In the genomic region with DNA sequence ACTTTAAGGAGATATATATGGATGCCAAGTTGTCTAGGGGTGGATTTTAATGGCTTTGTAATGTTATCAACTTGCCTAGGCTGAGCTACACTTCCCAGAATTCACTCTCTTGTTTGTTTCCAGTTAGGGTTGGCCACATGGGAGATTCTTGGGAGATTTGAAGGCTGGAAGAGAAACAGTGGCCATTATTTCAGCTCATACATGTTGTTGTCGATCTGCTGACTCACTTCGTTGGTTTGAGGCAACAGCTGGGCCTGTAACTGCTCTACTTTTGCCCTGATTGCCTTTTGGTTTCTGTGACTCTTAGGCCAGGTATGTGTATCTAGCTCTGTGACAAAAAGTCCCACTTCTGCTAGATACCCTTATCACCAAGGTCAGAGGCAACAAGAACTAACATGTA, we compare ENCODE assay signal across 18 cellular contexts. TPM values are rescaled to one million over a fixed set of nuclear protein-coding genes. Genes with fewer than 3 reads are reported as not detected.
DNase-seq lines count a peak whose midpoint lies in the region; ATAC-seq, FAIRE-seq and TF ChIP-seq lines count a peak whose summit lies in the region.
"Had no signal": no experiment of that assay in that cellular context is flagged by ENCODE, and none has a peak within 500 bp of the region (broad histone marks: within the 10 kb centered on the region; RNA-seq: fewer than 3 reads in every experiment).

No MANE protein-coding gene starts in this region.

- no peaks in the 10 kb centered on the region for H3K27me3 ChIP-seq in right atrium auricular region
- no peaks in the 10 kb centered on the region for H3K27me3 ChIP-seq in keratinocyte (ENCODE audit: control insufficient read depth, extremely low read depth, insufficient read depth, low read length)
- H3K27me3 ChIP-seq in transverse colon, result no peaks in the 10 kb centered on the region
- H3K27me3 ChIP-seq: cardiac muscle cell, ovary had no signal

- H3K9ac ChIP-seq in keratinocyte (ENCODE audit: control insufficient read depth, extremely low read depth, insufficient read depth, low read length), result no peak overlapping the region
- H3K9ac ChIP-seq: KMS-11 had no signal

- H3K4me3 ChIP-seq in right atrium auricular region, result no peak overlapping the region
- no peak overlapping the region for H3K4me3 ChIP-seq in epithelial cell of esophagus (ENCODE audit: low read length)
- H3K4me3 ChIP-seq in keratinocyte (ENCODE audit: control insufficient read depth in 2 of 3, extremely low read depth in 1 of 3, insufficient read depth in 2 of 3, low read depth in 1 of 3, low read length in 3 of 3), result no peak overlapping the region
- no peak overlapping the region for H3K4me3 ChIP-seq in transverse colon
- H3K4me3 ChIP-seq: cardiac muscle cell, ovary had no signal

- 70% methylated on average over 2 of the region's 2 CpGs; no CpG with 5 or more reads in 1 of the 2 donors for whole genome bisulfite sequencing in transverse colon (ENCODE audit: low coverage in 1 of 2), 2 donors

- no peak overlapping the region for H2AFZ ChIP-seq in keratinocyte (ENCODE audit: control insufficient read depth, low read length)

- peak overlapping the region; percentile 7 for H3K4me2 ChIP-seq in keratinocyte (ENCODE audit: control insufficient read depth, extremely low read depth, insufficient read depth, low read depth, low read length)
- H3K4me2 ChIP-seq: KMS-11 had no signal

- peaks cover 0 to 14% of the 10 kb centered on the region in 2 donors for H3K4me1 ChIP-seq in right atrium auricular region
- peaks cover 20% of the 10 kb centered on the region for H3K4me1 ChIP-seq in keratinocyte (ENCODE audit: control insufficient read depth, extremely low read depth, insufficient read depth, low read length)
- H3K4me1 ChIP-seq in transverse colon, result no peaks in the 10 kb centered on the region

- no peak for TF ChIP-seq POLR2A in transverse colon (IDR thresholded peaks at IDR 0.05)

- no peak for TF ChIP-seq EP300 in transverse colon (IDR thresholded peaks at IDR 0.05; ENCODE audit: low read depth)

- no peaks in the 10 kb centered on the region for H4K20me1 ChIP-seq in keratinocyte (ENCODE audit: control insufficient read depth, extremely low read depth, insufficient read depth, low read length)

- dilution Hi-C loops in keratinocyte (cut with MboI; ENCODE audit: extremely low pct_ligation_motif_present, low sequenced_read_pairs), result no loop called here

- H3K27ac ChIP-seq in right atrium auricular region, result peak overlapping the region in 1 of 2 donors; percentile 26
- H3K27ac ChIP-seq in keratinocyte (ENCODE audit: control insufficient read depth, insufficient read depth, low read length), result peak overlapping the region; percentile 44
- peak overlapping the region in 1 of 4 donors; percentile 61 for H3K27ac ChIP-seq in transverse colon
- H3K27ac ChIP-seq: cardiac muscle cell, KMS-11, ovary had no signal

- H3K9me1 ChIP-seq in keratinocyte (ENCODE audit: control insufficient read depth, extremely low read depth, insufficient read depth, low read length), result no peaks in the 10 kb centered on the region

- no peak for DNase-seq in Right ventricle myocardium inferior (ENCODE audit: missing footprints)
- DNase-seq in right atrium auricular region (ENCODE audit: low spot score), result no peak
- peak; percentile 62 for DNase-seq in epithelial cell of esophagus (ENCODE audit: low read depth)
- DNase-seq in keratinocyte (ENCODE audit: low read depth, low spot score), result peak; percentile 59
- peak; percentile 18 for DNase-seq in urothelium cell line (ENCODE audit: low spot score)
- DNase-seq in activated CD4-positive, CD25-positive, alpha-beta regulatory T cell treated with anti-CD3 and anti-CD28 coated beads, Interleukin-2, amount 50 U/mL, for 72 hours, result no peak
- no peak for DNase-seq in NCI-H2227 treated with DMSO at 0.1 percent for 48 hours (lab: John Stamatoyannopoulos, UW)
- DNase-seq in transverse colon, result no peak
- DNase-seq: activated B cell treated with CpG ODN at 0.5 μM for 24 hours; activated naive CD4-positive, alpha-beta T cell treated with Interleukin-2 at 50 U/mL for 16 hours; CD4-positive, alpha-beta T cell; GF-D8; kidney; NCI-H146; NCI-H446 treated with DMSO at 0.1 percent for 48 hours; ovary had no signal

- intact Hi-C loops in Right ventricle myocardium inferior (cut with DNase I), result no loop called here
- intact Hi-C loops in transverse colon (cut with DNase I; ENCODE audit: low total_unique reads), result no loop called here

- H3K79me2 ChIP-seq in keratinocyte (ENCODE audit: control insufficient read depth, insufficient read depth, low read length), result no peaks in the 10 kb centered on the region

- peak; percentile 46 for ATAC-seq in Right ventricle myocardium inferior

- H3K36me3 ChIP-seq in right atrium auricular region, result no peaks in the 10 kb centered on the region
- no peaks in the 10 kb centered on the region for H3K36me3 ChIP-seq in keratinocyte (ENCODE audit: control insufficient read depth in 2 of 2, extremely low read depth in 1 of 2, insufficient read depth in 2 of 2, low read length in 2 of 2)
- no peaks in the 10 kb centered on the region for H3K36me3 ChIP-seq in transverse colon
- H3K36me3 ChIP-seq: cardiac muscle cell, ovary had no signal

- in situ Hi-C loops in transverse colon (cut with MboI; ENCODE audit: low pct_ligation_motif_present in 1 of 4, low pct_unique_long_range_greater_than_20kb in 1 of 4, low sequenced_read_pairs in 3 of 4), result no loop called here

- TF ChIP-seq CTCF in right atrium auricular region (IDR thresholded peaks at IDR 0.05) (no peak), epithelial cell of esophagus (IDR thresholded peaks at IDR 0.05; ENCODE audit: insufficient read depth, low read depth, low read length, missing control alignments) (no peak), keratinocyte (optimal IDR thresholded peaks at IDR 0.05 in 1 of 3, IDR thresholded peaks at IDR 0.05 in 1 of 3, conservative IDR thresholded peaks at IDR 0.05 in 1 of 3; ENCODE audit: extremely low read depth in 1 of 3, insufficient read depth in 2 of 3, low read length in 3 of 3) (no peak), transverse colon (IDR thresholded peaks at IDR 0.05) (no peak)

- FAIRE-seq in keratinocyte (lab: Jason Lieb, UNC) (peak; percentile 95), urothelium cell line (lab: Jason Lieb, UNC) (no peak)
- FAIRE-seq: kidney had no signal

- H3K9me3 ChIP-seq in right atrium auricular region, result no peaks in the 10 kb centered on the region
- no peaks in the 10 kb centered on the region for H3K9me3 ChIP-seq in keratinocyte (ENCODE audit: control insufficient read depth, low read depth, low read length)
- H3K9me3 ChIP-seq in transverse colon, result no peaks in the 10 kb centered on the region
- H3K9me3 ChIP-seq: ovary had no signal

RNA-seq across cellular contexts. Expression of a gene that starts 11.6 kb away (rescaled TPM):
- total RNA-seq in Right ventricle myocardium inferior, result 63.8 TPM
- total RNA-seq in right atrium auricular region, result 10 to 100 TPM; 75.7 to 81.8 TPM
- 31.9 to 166 TPM (median 53.8 TPM) in 3 replicates for polyA plus RNA-seq in keratinocyte
- 7.7 TPM for polyA plus RNA-seq in keratinocyte (2011; ENCODE audit: low read depth)
- 37.0 and 42.6 TPM in 2 replicates for polyA plus RNA-seq in keratinocyte (2011; cell fraction: cytosol; rRNA removed)
- 120 and 126 TPM in 2 replicates for polyA plus RNA-seq in keratinocyte (2011; cell fraction: nucleus; rRNA removed)
- 9.6 and 95.8 TPM in 2 replicates for polyA plus RNA-seq in keratinocyte (2012; ENCODE audit: low replicate concordance)
- 40.2 to 79.6 TPM (median 47.3 TPM) in 3 replicates for polyA minus RNA-seq in keratinocyte
- 38.0 TPM for polyA minus RNA-seq in keratinocyte (2011; cell fraction: cytosol; rRNA and poly(A)+ RNA removed)
- 48.6 and 67.1 TPM in 2 replicates for polyA minus RNA-seq in keratinocyte (2011; cell fraction: nucleus; rRNA and poly(A)+ RNA removed)
- 10 to 100 TPM; 16.1 to 43.6 (median 38.6) TPM for total RNA-seq in transverse colon
- total RNA-seq: activated B cell treated with CpG ODN at 0.5 μM for 24 hours; CD4-positive, alpha-beta T cell had no signal

Comparison
In these comparisons a context has a peak if more than half of its experiments do, and no peak if none do; other contexts are left out.
1. DNase-seq: peak in epithelial cell of esophagus (single experiment), keratinocyte (single experiment) and urothelium cell line (single experiment); none in Right ventricle myocardium inferior (single experiment), right atrium auricular region (single experiment), activated CD4-positive, CD25-positive, alpha-beta regulatory T cell treated with anti-CD3 and anti-CD28 coated beads, Interleukin-2, amount 50 U/mL, for 72 hours (single experiment), NCI-H2227 treated with DMSO at 0.1 percent for 48 hours (single experiment) and transverse colon (single experiment).